30 cellular contexts compared by ENCODE assay signal in the genomic region with DNA sequence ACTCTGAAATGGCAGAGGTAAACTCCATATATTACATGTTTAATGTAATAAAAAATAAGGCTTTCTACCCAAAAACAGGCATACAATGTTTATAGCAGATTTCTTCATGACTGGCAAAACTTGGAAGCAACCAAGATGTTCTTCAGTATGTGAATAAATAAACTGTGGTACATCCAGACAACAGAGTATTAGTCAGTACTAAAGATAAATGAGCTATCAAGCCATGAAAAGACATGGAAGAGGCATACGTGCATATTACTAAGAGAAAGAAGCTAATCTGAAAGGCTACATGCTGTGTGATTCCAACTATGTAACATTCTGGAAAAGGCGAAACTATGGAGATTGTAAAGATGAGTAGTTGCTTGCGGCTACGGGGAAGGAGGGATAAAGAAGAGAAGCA.
"Had no signal": no experiment of that assay in that cellular context is flagged by ENCODE, and none has a peak within 500 bp of the region (broad histone marks: within the 10 kb centered on the region; RNA-seq: fewer than 3 reads in every experiment).

No MANE protein-coding gene starts in this region.

- H3K9ac ChIP-seq: neural progenitor cell, parathyroid adenoma had no signal

- H3K36me3 ChIP-seq: neural progenitor cell, ovary, right lobe of liver, sigmoid colon, suprapubic skin, tibial artery, transverse colon, upper lobe of right lung, uterus had no signal

- H3K79me2 ChIP-seq: parathyroid adenoma had no signal

- H3K9me3 Mint-ChIP-seq: neural progenitor cell; stimulated activated naive CD8-positive, alpha-beta T cell treated with anti-CD3 and anti-CD28 coated beads, Interleukin-15, amount 100 ng/mL, for 72 hours had no signal

- H3K4me1 ChIP-seq: neural progenitor cell, parathyroid adenoma, right lobe of liver, suprapubic skin, testis, transverse colon, upper lobe of right lung, uterus had no signal

- ATAC-seq: natural killer cell; psoas muscle; right cardiac atrium; right lobe of liver; stimulated activated memory B cell treated with anti-CD40 and anti-IgM and Interleukin-4, amounts not matched to agents 10 μg/mL and 1 μg/mL and 100 μg/mL, for 72 hours; stimulated activated naive CD8-positive, alpha-beta T cell treated with anti-CD3 and anti-CD28 coated beads, Interleukin-15, amount 100 ng/mL, for 72 hours; stimulated activated naive CD8-positive, alpha-beta T cell treated with anti-CD3 and anti-CD28 coated beads, Interleukin-15, Interleukin-2, amounts not matched to agents 100 U/mL and 50 U/mL, for 24 hours; upper lobe of right lung had no signal

- FAIRE-seq: small intestine had no signal

- H2AFZ ChIP-seq: neural progenitor cell, parathyroid adenoma had no signal

- H3K27ac ChIP-seq: neural progenitor cell, ovary, parathyroid adenoma, psoas muscle, right lobe of liver, sigmoid colon, suprapubic skin, testis, tibial artery, transverse colon, upper lobe of right lung, uterus had no signal

- DNase-seq: natural killer cell; occipital lobe; ovary; posterior cingulate gyrus; psoas muscle; right cardiac atrium; right lobe of liver; sigmoid colon; small intestine; stimulated activated CD4-positive, alpha-beta T cell treated with anti-CD3 and anti-CD28 coated beads, Interleukin-12 subunit alpha, Interleukin-12 subunit beta, amount 100 ng/mL, for 4 hours; stimulated activated CD4-positive, alpha-beta T cell treated with anti-CD3 and anti-CD28 coated beads, Interleukin-1b, Interleukin-23, amount 100 ng/mL, for 48 hours; stimulated activated CD4-positive, alpha-beta T cell treated with anti-CD3 and anti-CD28 coated beads, Interleukin-4, amount 100 ng/mL, for 1 hour; stimulated activated CD4-positive, alpha-beta T cell treated with anti-CD3 and anti-CD28 coated beads, Interleukin-4, amount 100 ng/mL, for 4 hours; stimulated activated CD8-positive, alpha-beta memory T cell treated with anti-CD3 and anti-CD28 coated beads, Interleukin-4, amount 100 ng/mL, for 48 hours; stimulated activated naive CD4-positive, alpha-beta T cell; stimulated activated naive CD8-positive, alpha-beta T cell treated with anti-CD3 and anti-CD28 coated beads, Interleukin-15, amount 100 ng/mL, for 72 hours; stimulated activated naive CD8-positive, alpha-beta T cell treated with anti-CD3 and anti-CD28 coated beads, Interleukin-15, Interleukin-2, amounts not matched to agents 100 U/mL and 50 U/mL, for 24 hours; substantia nigra; testis; tibial artery; transverse colon; upper lobe of right lung; uterus had no signal

- H3K4me1 Mint-ChIP-seq: natural killer cell; stimulated activated memory B cell treated with anti-CD40 and anti-IgM and Interleukin-4, amounts not matched to agents 10 μg/mL and 1 μg/mL and 100 μg/mL, for 72 hours; stimulated activated naive CD8-positive, alpha-beta T cell treated with anti-CD3 and anti-CD28 coated beads, Interleukin-15, amount 100 ng/mL, for 72 hours had no signal

- H3K27me3 ChIP-seq: neural progenitor cell, ovary, right lobe of liver, sigmoid colon, suprapubic skin, testis, tibial artery, transverse colon, upper lobe of right lung, uterus had no signal

- H3K36me3 Mint-ChIP-seq: natural killer cell; neural progenitor cell; stimulated activated memory B cell treated with anti-CD40 and anti-IgM and Interleukin-4, amounts not matched to agents 10 μg/mL and 1 μg/mL and 100 μg/mL, for 72 hours; type B pancreatic cell had no signal

- H3K27me3 Mint-ChIP-seq: stimulated activated memory B cell treated with anti-CD40 and anti-IgM and Interleukin-4, amounts not matched to agents 10 μg/mL and 1 μg/mL and 100 μg/mL, for 72 hours; stimulated activated naive CD8-positive, alpha-beta T cell treated with anti-CD3 and anti-CD28 coated beads, Interleukin-15, amount 100 ng/mL, for 72 hours; type B pancreatic cell had no signal

- H3K9me3 ChIP-seq: ovary, psoas muscle, right lobe of liver, sigmoid colon, suprapubic skin, testis, tibial artery, transverse colon, upper lobe of right lung, uterus had no signal

- H3K4me2 ChIP-seq: neural progenitor cell had no signal

- H3K27ac Mint-ChIP-seq: natural killer cell; nephron; neural progenitor cell; progenitor cell of endocrine pancreas; stimulated activated memory B cell treated with anti-CD40 and anti-IgM and Interleukin-4, amounts not matched to agents 10 μg/mL and 1 μg/mL and 100 μg/mL, for 72 hours; stimulated activated naive CD8-positive, alpha-beta T cell treated with anti-CD3 and anti-CD28 coated beads, Interleukin-15, amount 100 ng/mL, for 72 hours; type B pancreatic cell had no signal

- H3K4me3 ChIP-seq: neural progenitor cell, ovary, psoas muscle, right lobe of liver, sigmoid colon, suprapubic skin, testis, tibial artery, transverse colon, upper lobe of right lung, uterus had no signal

- H3K4me3 Mint-ChIP-seq: natural killer cell; nephron; neural progenitor cell; stimulated activated memory B cell treated with anti-CD40 and anti-IgM and Interleukin-4, amounts not matched to agents 10 μg/mL and 1 μg/mL and 100 μg/mL, for 72 hours; stimulated activated naive CD8-positive, alpha-beta T cell treated with anti-CD3 and anti-CD28 coated beads, Interleukin-15, amount 100 ng/mL, for 72 hours; type B pancreatic cell had no signal
